ENCODE assay signal across 12 cellular contexts in the genomic region with DNA sequence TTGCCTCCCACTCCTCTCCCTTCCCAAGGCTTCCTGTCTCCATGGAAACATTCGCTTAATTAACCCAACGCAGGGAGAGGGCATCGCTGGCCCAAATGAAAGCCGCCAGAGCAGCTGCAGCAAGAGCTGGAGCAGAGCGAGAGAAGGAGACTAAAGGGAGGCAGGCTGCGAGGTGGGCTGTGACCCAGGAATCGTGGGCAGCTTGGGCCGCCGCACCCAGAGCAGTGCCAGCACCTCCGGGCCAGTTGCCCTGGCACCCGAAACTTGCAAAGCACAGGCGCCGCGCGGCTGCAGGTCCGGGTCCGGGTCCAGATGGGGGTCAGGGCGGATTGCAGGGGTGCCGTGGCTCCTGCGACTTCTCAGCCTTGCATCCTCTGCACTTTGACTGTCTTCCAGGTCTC. TPM values are rescaled to one million over a fixed set of nuclear protein-coding genes. Genes with fewer than 3 reads are reported as not detected.
A peak's percentile ranks its signal among the peaks of the same experiment; 100 is the strongest.
DNase-seq lines count a peak whose midpoint lies in the region; ATAC-seq and TF ChIP-seq lines count a peak whose summit lies in the region.
"Had no signal": no experiment of that assay in that cellular context is flagged by ENCODE, and none has a peak within 500 bp of the region (broad histone marks: within the 10 kb centered on the region; RNA-seq: fewer than 3 reads in every experiment).

No MANE protein-coding gene starts in this region.

- H3K27ac Mint-ChIP-seq in activated T-cell treated with anti-CD3 and anti-CD28 coated beads, Interleukin-2, amount 50 U/mL, for 72 hours, result no peak overlapping the region
- H3K27ac Mint-ChIP-seq: activated CD4-positive, alpha-beta memory T cell treated with anti-CD3 and anti-CD28 coated beads, Interleukin-2, amount 10 ng/mL, durations not matched to agents 7 days and 5 days had no signal

- DNase-seq in BJ (ENCODE audit: low read depth) (no peak), fibroblast of the aortic adventitia (ENCODE audit: low read depth) (no peak), posterior cingulate gyrus (peak in 9 of 10 donors; percentile 27 to 86 (median 36)), SKM-1 (lab: John Stamatoyannopoulos, UW; ENCODE audit: unreplicated experiment) (no peak)
- DNase-seq in activated T-cell treated with anti-CD3 and anti-CD28 coated beads, Interleukin-2, amount 50 U/mL, for 72 hours, result no peak
- DNase-seq: activated CD4-positive, alpha-beta memory T cell treated with anti-CD3 and anti-CD28 coated beads, Interleukin-2, amount 10 ng/mL, durations not matched to agents 7 days and 5 days; colonic mucosa; NCI-H1092 treated with DMSO at 0.1 percent for 48 hours had no signal

- POLR2A ChIA-PET in BJ (lab: Charles Lee), result no interaction called here

- H3K4me3 ChIP-seq in BJ (ENCODE audit: low read depth, low read length) (peak overlapping the region; percentile 42), fibroblast of the aortic adventitia (ENCODE audit: low read depth, low read length) (peak overlapping the region; percentile 62)
- H3K4me3 ChIP-seq: colonic mucosa had no signal

- no peak for TF ChIP-seq CTCF in BJ (IDR thresholded peaks at IDR 0.05; ENCODE audit: insufficient read depth, low read depth, low read length)
- no peak for TF ChIP-seq CTCF in fibroblast of the aortic adventitia (IDR thresholded peaks at IDR 0.05; ENCODE audit: insufficient read depth, low read length)

- CTCF ChIA-PET in BJ (lab: Yijun Ruan, JAX), result interaction anchor here (1.2 kb wide), 1 partner anchor 8 kb away, joined by 4 read pairs; no protein-coding TSS in a partner anchor

- no peaks in the 10 kb centered on the region for H3K36me3 Mint-ChIP-seq in activated T-cell treated with anti-CD3 and anti-CD28 coated beads, Interleukin-2, amount 50 U/mL, for 72 hours (ENCODE audit: insufficient read depth in 2 of 2)

- H3K9me3 Mint-ChIP-seq in activated T-cell treated with anti-CD3 and anti-CD28 coated beads, Interleukin-2, amount 50 U/mL, for 72 hours, result peaks cover 3 to 6% of the 10 kb centered on the region in 2 donors

- no peaks in the 10 kb centered on the region for H3K4me1 Mint-ChIP-seq in activated T-cell treated with anti-CD3 and anti-CD28 coated beads, Interleukin-2, amount 50 U/mL, for 72 hours (ENCODE audit: low read depth)
- H3K4me1 Mint-ChIP-seq: activated CD4-positive, alpha-beta memory T cell treated with anti-CD3 and anti-CD28 coated beads, Interleukin-2, amount 10 ng/mL, durations not matched to agents 7 days and 5 days had no signal

- no peak overlapping the region for H3K4me3 Mint-ChIP-seq in activated T-cell treated with anti-CD3 and anti-CD28 coated beads, Interleukin-2, amount 50 U/mL, for 72 hours
- H3K4me3 Mint-ChIP-seq: activated CD4-positive, alpha-beta memory T cell treated with anti-CD3 and anti-CD28 coated beads, Interleukin-2, amount 10 ng/mL, durations not matched to agents 7 days and 5 days had no signal

- intact Hi-C loops in posterior cingulate gyrus (cut with DNase I), result no loop called here

- peaks cover 8% of the 10 kb centered on the region for H3K27me3 Mint-ChIP-seq in activated T-cell treated with anti-CD3 and anti-CD28 coated beads, Interleukin-2, amount 50 U/mL, for 72 hours (ENCODE audit: low read depth)

- ATAC-seq in SK-N-SH treated with all-trans-retinoic acid at 6 μM for 48 hours (peak; percentile 64), HG02885 (IDR thresholded peaks at IDR 0.05; ENCODE audit: poor library complexity, unreplicated experiment) (no peak), GM21515 (IDR thresholded peaks at IDR 0.05; ENCODE audit: unreplicated experiment) (no peak)
- ATAC-seq in activated T-cell treated with anti-CD3 and anti-CD28 coated beads, Interleukin-2, amount 50 U/mL, for 72 hours (replicated peaks in 1 of 2), result no peak

- no peaks in the 10 kb centered on the region for H3K27me3 ChIP-seq in BJ (ENCODE audit: control insufficient read depth, insufficient read depth, low read length)
- H3K27me3 ChIP-seq: colonic mucosa had no signal

- H3K36me3 ChIP-seq in BJ (ENCODE audit: control insufficient read depth, insufficient read depth, low read length), result no peaks in the 10 kb centered on the region
- H3K36me3 ChIP-seq: colonic mucosa had no signal

TF ChIP-seq in SK-N-SH treated with all-trans-retinoic acid at 6 μM for 48 hours, 23 proteins besides CTCF, POLR2A, EP300 and RAD21:
- no peak for TF ChIP-seq CREB5 (CRISPR knock-in tag; IDR thresholded peaks at IDR 0.05; ENCODE audit: low read depth)
- TF ChIP-seq, protein P1, sequence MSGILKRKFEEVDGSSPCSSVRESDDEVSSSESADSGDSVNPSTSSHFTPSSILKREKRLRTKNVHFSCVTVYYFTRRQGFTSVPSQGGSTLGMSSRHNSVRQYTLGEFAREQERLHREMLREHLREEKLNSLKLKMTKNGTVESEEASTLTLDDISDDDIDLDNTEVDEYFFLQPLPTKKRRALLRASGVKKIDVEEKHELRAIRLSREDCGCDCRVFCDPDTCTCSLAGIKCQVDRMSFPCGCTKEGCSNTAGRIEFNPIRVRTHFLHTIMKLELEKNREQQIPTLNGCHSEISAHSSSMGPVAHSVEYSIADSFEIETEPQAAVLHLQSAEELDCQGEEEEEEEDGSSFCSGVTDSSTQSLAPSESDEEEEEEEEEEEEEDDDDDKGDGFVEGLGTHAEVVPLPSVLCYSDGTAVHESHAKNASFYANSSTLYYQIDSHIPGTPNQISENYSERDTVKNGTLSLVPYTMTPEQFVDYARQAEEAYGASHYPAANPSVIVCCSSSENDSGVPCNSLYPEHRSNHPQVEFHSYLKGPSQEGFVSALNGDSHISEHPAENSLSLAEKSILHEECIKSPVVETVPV (CRISPR knock-in tag; IDR thresholded peaks at IDR 0.05), result no peak
- no peak for TF ChIP-seq ZNF8 (CRISPR knock-in tag; IDR thresholded peaks at IDR 0.05)
- TF ChIP-seq ESRRG (CRISPR knock-in tag; IDR thresholded peaks at IDR 0.05), result no peak
- no peak for TF ChIP-seq OSR1 (CRISPR knock-in tag; IDR thresholded peaks at IDR 0.05)
- TF ChIP-seq ZNF70 (CRISPR knock-in tag; IDR thresholded peaks at IDR 0.05), result no peak
- no peak for TF ChIP-seq ZFP30 (CRISPR knock-in tag; IDR thresholded peaks at IDR 0.05)
- TF ChIP-seq ZFP3 (CRISPR knock-in tag; IDR thresholded peaks at IDR 0.05), result no peak
- no peak for TF ChIP-seq CSDC2 (CRISPR knock-in tag; IDR thresholded peaks at IDR 0.05)
- no peak for TF ChIP-seq PATZ1 (CRISPR knock-in tag; IDR thresholded peaks at IDR 0.05; ENCODE audit: borderline replicate concordance)
- TF ChIP-seq GLIS3 (CRISPR knock-in tag; IDR thresholded peaks at IDR 0.05), result no peak

RNA-seq across cellular contexts. Expression of gene PTPRQ, which starts 43.4 kb away (rescaled TPM):
- 5.1 and 13.3 TPM in 2 replicates for polyA plus RNA-seq in BJ (2011; rRNA removed)
- polyA minus RNA-seq in BJ (2011; rRNA and poly(A)+ RNA removed), result 4.8 and 6.5 TPM in 2 replicates
- total RNA-seq in fibroblast of the aortic adventitia (ENCODE audit: low replicate concordance), result 1.2 and 32.1 TPM in 2 replicates
- not detected for total RNA-seq in activated T-cell treated with anti-CD3 and anti-CD28 coated beads, Interleukin-2, amount 50 U/mL, for 72 hours
- total RNA-seq: activated CD4-positive, alpha-beta memory T cell treated with anti-CD3 and anti-CD28 coated beads, Interleukin-2, amount 10 ng/mL, durations not matched to agents 7 days and 5 days; colonic mucosa; lung microvascular endothelial cell had no signal

Comparison
In these comparisons a context has a peak if more than half of its experiments do, and no peak if none do; other contexts are left out.
1. DNase-seq: peak in posterior cingulate gyrus (9 of 10); none in BJ (single experiment), fibroblast of the aortic adventitia (single experiment), SKM-1 (single experiment) and activated T-cell treated with anti-CD3 and anti-CD28 coated beads, Interleukin-2, amount 50 U/mL, for 72 hours (0 of 2).